ENCODE assay signal across 13 cellular contexts in the genomic region with DNA sequence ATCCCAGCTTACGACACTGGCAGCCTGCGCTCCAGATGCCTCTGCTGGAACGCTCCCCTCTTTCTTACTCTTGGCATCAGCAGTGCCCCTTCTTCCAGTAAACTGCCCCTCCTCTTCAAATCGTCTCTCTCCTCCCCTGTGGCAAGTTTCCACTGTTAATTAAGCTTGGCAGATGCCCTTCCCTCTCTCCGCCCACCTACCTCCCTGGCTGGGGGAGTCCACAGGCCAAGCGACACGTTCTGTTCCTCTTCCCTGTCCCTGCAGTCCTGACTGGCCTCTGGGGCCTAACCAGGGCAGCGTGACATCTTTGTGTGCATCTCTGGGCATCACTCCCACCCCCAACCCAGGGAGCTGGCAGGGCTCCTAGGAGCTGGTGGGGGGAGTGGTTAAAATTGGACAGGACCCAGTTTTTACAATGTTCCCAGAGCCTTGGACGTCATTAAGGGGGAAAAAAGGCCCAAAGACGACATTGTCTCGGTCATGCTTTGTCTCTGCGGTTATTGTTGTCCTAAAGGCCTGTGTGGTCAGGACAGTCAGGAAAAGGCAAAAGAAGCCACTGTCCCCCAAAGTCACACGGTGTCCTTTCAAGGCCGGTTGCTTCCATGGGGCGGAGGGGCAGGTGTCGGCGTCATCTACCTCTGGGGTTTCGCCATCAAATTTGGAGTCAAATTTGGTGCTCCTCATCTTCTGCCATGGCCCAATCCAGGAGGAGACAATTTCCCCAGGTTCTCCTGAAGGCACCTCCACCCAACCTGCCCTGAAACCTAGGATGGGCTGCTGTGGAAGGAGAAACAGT. TPM values are rescaled to one million over a fixed set of nuclear protein-coding genes. Genes with fewer than 3 reads are reported as not detected.
DNase-seq lines count a peak whose midpoint lies in the region; ATAC-seq, FAIRE-seq and TF ChIP-seq lines count a peak whose summit lies in the region.
"Had no signal": no experiment of that assay in that cellular context is flagged by ENCODE, and none has a peak within 500 bp of the region (broad histone marks: within the 10 kb centered on the region; RNA-seq: fewer than 3 reads in every experiment).

No MANE protein-coding gene starts in this region.

- H3K36me3 ChIP-seq in astrocyte (ENCODE audit: insufficient read depth, low read length), result no peaks in the 10 kb centered on the region
- H3K36me3 ChIP-seq in GM23248 (ENCODE audit: low read depth), result no peaks in the 10 kb centered on the region

- no peak overlapping the region for H3K4me2 ChIP-seq in astrocyte (ENCODE audit: low read length)
- H3K4me2 ChIP-seq in GM23248 (ENCODE audit: unreplicated experiment), result no peak overlapping the region

- H3K4me1 Mint-ChIP-seq in Calu3 (ENCODE audit: low read depth, unreplicated experiment) (peaks cover 27% of the 10 kb centered on the region), astrocyte (ENCODE audit: low read depth, unreplicated experiment) (peaks cover 12% of the 10 kb centered on the region)

- H3K9ac ChIP-seq in astrocyte (ENCODE audit: low read length) (no peak overlapping the region), GM23248 (no peak overlapping the region)

- H3K4me3 ChIP-seq in astrocyte (ENCODE audit: insufficient read depth, low read depth, low read length) (no peak overlapping the region), GM23248 (no peak overlapping the region)

- H3K4me3 Mint-ChIP-seq in Calu3 (ENCODE audit: low read depth, unreplicated experiment) (peak overlapping the region; percentile 13), astrocyte (ENCODE audit: unreplicated experiment) (no peak overlapping the region)
- H3K4me3 Mint-ChIP-seq: activated CD4-positive, alpha-beta T cell treated with anti-CD3 and anti-CD28 coated beads, Interleukin-2, amount 10 ng/mL, durations not matched to agents 24 days and 14 days; activated naive CD8-positive, alpha-beta T cell treated with anti-CD3 and anti-CD28 coated beads, Interleukin-2, amount 50 U/mL, for 24 hours; B cell had no signal

- H2AFZ ChIP-seq in astrocyte (ENCODE audit: low read depth, low read length), result no peak overlapping the region
- H2AFZ ChIP-seq in GM23248, result no peak overlapping the region

- 61 to 69% methylated on average over 18 of the region's 18 CpGs for WGBS in GM23248 (ENCODE audit: low coverage in 1 of 2, low lambda C conversion rate in 2 of 2, missing lambda C conversion rate in 2 of 2), 2 experiments

- DNase-seq in Calu3 (no peak), astrocyte (ENCODE audit: low read depth) (peak; percentile 34), left ventricle myocardium superior (peak; percentile 38), putamen (ENCODE audit: low spot score) (peak; percentile 86), GM23248 (no peak), DMS53 (lab: John Stamatoyannopoulos, UW) (no peak), SKM-1 treated with dmso at 0.1 percent for 144 hours (lab: John Stamatoyannopoulos, UW; ENCODE audit: unreplicated experiment) (no peak)
- DNase-seq: activated CD4-positive, alpha-beta T cell treated with anti-CD3 and anti-CD28 coated beads, Interleukin-2, amount 10 ng/mL, durations not matched to agents 24 days and 14 days; activated naive CD8-positive, alpha-beta T cell treated with anti-CD3 and anti-CD28 coated beads, Interleukin-2, amount 50 U/mL, for 24 hours; NCI-H1048; RPMI8226 had no signal

- no peak for TF ChIP-seq CTCF in Calu3 (IDR thresholded peaks at IDR 0.05; ENCODE audit: unreplicated experiment)
- TF ChIP-seq CTCF in astrocyte (IDR thresholded peaks at IDR 0.05; ENCODE audit: insufficient read depth, low read depth, low read length), result no peak

- H3K9me2 ChIP-seq in GM23248 (ENCODE audit: insufficient read depth), result no peaks in the 10 kb centered on the region

- H3K27me3 Mint-ChIP-seq in Calu3 (ENCODE audit: unreplicated experiment), result no peaks in the 10 kb centered on the region
- H3K27me3 Mint-ChIP-seq in astrocyte (ENCODE audit: low read depth, unreplicated experiment), result no peaks in the 10 kb centered on the region
- H3K27me3 Mint-ChIP-seq: activated CD4-positive, alpha-beta T cell treated with anti-CD3 and anti-CD28 coated beads, Interleukin-2, amount 10 ng/mL, durations not matched to agents 24 days and 14 days; activated naive CD8-positive, alpha-beta T cell treated with anti-CD3 and anti-CD28 coated beads, Interleukin-2, amount 50 U/mL, for 24 hours; B cell had no signal

- ATAC-seq in left ventricle myocardium superior, result peak; percentile 26
- ATAC-seq in GM21360 (IDR thresholded peaks at IDR 0.05; ENCODE audit: unreplicated experiment), result no peak

- H3K9me3 Mint-ChIP-seq in Calu3 (ENCODE audit: low read depth, unreplicated experiment) (no peaks in the 10 kb centered on the region), astrocyte (ENCODE audit: unreplicated experiment) (no peaks in the 10 kb centered on the region)
- H3K9me3 Mint-ChIP-seq: activated CD4-positive, alpha-beta T cell treated with anti-CD3 and anti-CD28 coated beads, Interleukin-2, amount 10 ng/mL, durations not matched to agents 24 days and 14 days; activated naive CD8-positive, alpha-beta T cell treated with anti-CD3 and anti-CD28 coated beads, Interleukin-2, amount 50 U/mL, for 24 hours had no signal

- H3K4me1 ChIP-seq in astrocyte (ENCODE audit: insufficient read depth, low read length) (peaks cover 25% of the 10 kb centered on the region), GM23248 (ENCODE audit: insufficient read depth) (peaks cover 28% of the 10 kb centered on the region)

- H4K20me1 ChIP-seq in astrocyte (ENCODE audit: insufficient read depth, low read length) (peaks cover 70% of the 10 kb centered on the region), GM23248 (ENCODE audit: insufficient read depth) (peaks cover 17% of the 10 kb centered on the region; the same call in 1 of the 2 replicates)

- H3K27me3 ChIP-seq in astrocyte (ENCODE audit: insufficient read depth, low read length) (no peaks in the 10 kb centered on the region), GM23248 (replicated peaks; ENCODE audit: insufficient read depth) (no peaks in the 10 kb centered on the region)

- H3K36me3 Mint-ChIP-seq in Calu3 (ENCODE audit: insufficient read depth, unreplicated experiment), result peaks cover 7% of the 10 kb centered on the region
- H3K36me3 Mint-ChIP-seq in astrocyte (ENCODE audit: low read depth, unreplicated experiment), result peaks cover 12% of the 10 kb centered on the region

- in situ Hi-C loops in GM23248 (cut with MboI), result no loop called here

- no peak overlapping the region for H3K27ac ChIP-seq in astrocyte (ENCODE audit: low read depth, low read length)
- H3K27ac ChIP-seq in GM23248, result no peak overlapping the region

- CTCF ChIA-PET in Calu3 (lab: Charles Lee), result interaction anchor here (1.6 kb wide), 1 partner anchor 27 kb away, joined by 4 read pairs; no protein-coding TSS in a partner anchor

- no peak for FAIRE-seq in astrocyte (lab: Jason Lieb, UNC)

- H3F3A ChIP-seq in GM23248 (ENCODE audit: insufficient read depth), result peaks cover 11% of the 10 kb centered on the region

- H3K79me2 ChIP-seq in astrocyte (ENCODE audit: insufficient read depth, low read length) (peaks cover 33% of the 10 kb centered on the region), GM23248 (ENCODE audit: insufficient read depth) (peaks cover 29% of the 10 kb centered on the region)

- no TSS peak for BruUV-seq in Calu3 (replicated peaks; lab: Mats Ljungman, UMichigan)

- H3K9me3 ChIP-seq in astrocyte (ENCODE audit: insufficient read depth, low read depth, low read length), result no peaks in the 10 kb centered on the region
- no peaks in the 10 kb centered on the region for H3K9me3 ChIP-seq in GM23248 (ENCODE audit: low read depth)

- intact Hi-C loops in Calu3 (cut with micrococcal nuclease; ENCODE audit: unreplicated experiment), result no loop called here
- intact Hi-C loops in left ventricle myocardium superior (cut with micrococcal nuclease), result no loop called here

- H3K27ac Mint-ChIP-seq in Calu3 (ENCODE audit: unreplicated experiment), result no peak overlapping the region
- no peak overlapping the region for H3K27ac Mint-ChIP-seq in astrocyte (ENCODE audit: unreplicated experiment)
- H3K27ac Mint-ChIP-seq: activated naive CD8-positive, alpha-beta T cell treated with anti-CD3 and anti-CD28 coated beads, Interleukin-2, amount 50 U/mL, for 24 hours had no signal

RNA-seq across cellular contexts. Expression of a gene that starts 54.2 kb away (rescaled TPM):
- total RNA-seq in Calu3 (2022) (46.0 and 51.0 TPM in 2 replicates), astrocyte (55.2 and 58.4 TPM in 2 replicates), left ventricle myocardium superior (9.5 TPM)
- total RNA-seq in GM23248 (2014; rRNA removed; shearing (Covaris generic)), result 27.4 and 27.9 TPM in 2 replicates
- polyA plus RNA-seq in GM23248 (2016; fragmentation: Nextera tagmentation; extraction: Ambion mirVana), result 4.4 and 5.0 TPM in 2 replicates

Comparison
In these comparisons a context has a peak if more than half of its experiments do, and no peak if none do; other contexts are left out.
1. DNase-seq: peak in astrocyte (single experiment), left ventricle myocardium superior (single experiment) and putamen (single experiment); none in Calu3 (single experiment), GM23248 (single experiment), DMS53 (single experiment) and SKM-1 treated with dmso at 0.1 percent for 144 hours (single experiment).